In the genomic region with DNA sequence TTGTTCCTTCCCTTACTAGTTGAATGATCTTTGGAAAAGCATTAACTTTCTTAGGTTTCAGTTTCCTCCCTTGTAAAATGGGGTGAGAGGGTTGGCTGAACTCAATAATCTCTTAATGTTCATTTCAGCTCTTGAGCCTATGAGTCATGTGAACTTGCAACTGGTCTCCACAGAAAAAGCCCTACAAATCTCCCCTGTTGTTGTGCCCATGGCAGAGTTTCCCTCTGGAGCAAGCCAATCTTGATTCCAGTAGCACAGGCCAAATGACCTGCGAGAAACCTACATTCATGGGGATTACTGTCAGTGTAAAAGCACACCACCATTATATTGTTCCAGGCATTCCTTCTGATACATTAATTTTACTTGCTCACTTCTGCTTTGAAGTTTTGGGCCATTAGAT, we compare ENCODE assay signal across 17 cellular contexts.
A peak's percentile ranks its signal among the peaks of the same experiment; 100 is the strongest.
DNase-seq lines count a peak whose midpoint lies in the region; ATAC-seq and TF ChIP-seq lines count a peak whose summit lies in the region.
"Had no signal": no experiment of that assay in that cellular context is flagged by ENCODE, and none has a peak within 500 bp of the region (broad histone marks: within the 10 kb centered on the region; RNA-seq: fewer than 3 reads in every experiment).

No MANE protein-coding gene starts in this region.

- intact Hi-C loops in body of pancreas (cut with DNase I): no loop called here
- intact Hi-C loops in left lung (cut with DNase I): no loop called here

- DNase-seq in MV-4-11 (lab: John Stamatoyannopoulos, UW) (peak; percentile 20), body of pancreas (peak in 3 of 4 donors; percentile 11 to 17 (median 12)), left lung (no peak), stromal cell of bone marrow (ENCODE audit: low read depth) (peak; percentile 31)
- DNase-seq: DND-41, NCI-H1048, NCI-H1436 treated with DMSO at 0.1 percent for 48 hours, NCI-H2029 treated with DMSO at 0.1 percent for 48 hours, NCI-H2171 treated with DMSO at 0.1 percent for 48 hours, NCI-H510A, NCI-H774, PC-3 had no signal

- H3K27me3 ChIP-seq in body of pancreas (no peaks in the 10 kb centered on the region), left lung (no peaks in the 10 kb centered on the region)

- 35% methylated on average over 1 of the region's 1 CpG for WGBS in body of pancreas, 2 donors

- ATAC-seq in body of pancreas (no peak), left lung (peak; percentile 51), HG03342 (IDR thresholded peaks at IDR 0.05; ENCODE audit: unreplicated experiment) (no peak), GM18520 (IDR thresholded peaks at IDR 0.05; ENCODE audit: unreplicated experiment) (no peak), GM21360 (IDR thresholded peaks at IDR 0.05; ENCODE audit: unreplicated experiment) (no peak)
- ATAC-seq: K562, PC-3 had no signal

- TF ChIP-seq CTCF in body of pancreas (IDR thresholded peaks at IDR 0.05): no peak
- no peak for TF ChIP-seq CTCF in left lung (IDR thresholded peaks at IDR 0.05)

- no peak for TF ChIP-seq POLR2A in body of pancreas (IDR thresholded peaks at IDR 0.05)

- H3K4me3 ChIP-seq in body of pancreas: no peak overlapping the region
- H3K4me3 ChIP-seq in left lung: no peak overlapping the region
- H3K4me3 ChIP-seq: K562 had no signal

- H3K4me1 ChIP-seq in body of pancreas (peaks cover 11% of the 10 kb centered on the region), left lung (no peaks in the 10 kb centered on the region)

- H3K9me3 ChIP-seq in body of pancreas (no peaks in the 10 kb centered on the region), left lung (no peaks in the 10 kb centered on the region)

- H3K27ac ChIP-seq in body of pancreas (no peak overlapping the region), left lung (no peak overlapping the region)
- H3K27ac ChIP-seq: RWPE1 had no signal

- no peaks in the 10 kb centered on the region for H3K36me3 ChIP-seq in body of pancreas (replicated peaks in 1 of 2; ENCODE audit: insufficient read depth in 1 of 2, low read depth in 2 of 2)
- no peaks in the 10 kb centered on the region for H3K36me3 ChIP-seq in left lung

Comparison
In these comparisons a context has a peak if more than half of its experiments do, and no peak if none do; other contexts are left out.
1. DNase-seq: peak in MV-4-11 (single experiment), body of pancreas (3 of 4) and stromal cell of bone marrow (single experiment); none in left lung (0 of 2).